ENCODE assay signal across 24 cellular contexts in genomic region chr1:70819785-70820184, GRCh38.
"Had no signal": no experiment of that assay in that cellular context is flagged by ENCODE, and none has a peak within 500 bp of the region (broad histone marks: within the 10 kb centered on the region; RNA-seq: fewer than 3 reads in every experiment).

No MANE protein-coding gene starts in this region.

- H3K9ac ChIP-seq: neural progenitor cell, parathyroid adenoma had no signal

- H3K4me3 ChIP-seq: colonic mucosa, heart left ventricle, lower lobe of right lung, neural progenitor cell, prostate gland, right lobe of liver, spleen, tibial artery, upper lobe of left lung, vagina had no signal

- DNase-seq: colonic mucosa; effector CD4-positive, alpha-beta T cell; endodermal cell; erythroblast; foreskin melanocyte; heart left ventricle; hippocampal formation; islet precursor cell; lower lobe of right lung; midbrain; occipital lobe; right lobe of liver; spleen; stimulated activated CD4-positive, alpha-beta T cell treated with anti-CD3 and anti-CD28 coated beads, Interleukin-15, amount 100 ng/mL, for 24 hours; stimulated activated CD4-positive, alpha-beta T cell treated with anti-CD3 and anti-CD28 coated beads, Interleukin-1b, Interleukin-23, amount 100 ng/mL, for 48 hours; stimulated activated CD4-positive, alpha-beta T cell treated with anti-CD3 and anti-CD28 coated beads, Interleukin-4, amount 100 ng/mL, for 24 hours; tibial artery; upper lobe of left lung had no signal

- H3K9me3 ChIP-seq: colonic mucosa, heart left ventricle, lower lobe of right lung, prostate gland, right lobe of liver, spleen, tibial artery, upper lobe of left lung, vagina had no signal

- ATAC-seq: left lobe of liver; lower lobe of right lung; right lobe of liver; stimulated activated memory B cell treated with anti-CD40 and anti-IgM and Interleukin-4, amounts not matched to agents 10 μg/mL and 1 μg/mL and 100 μg/mL, for 72 hours had no signal

- H3K36me3 ChIP-seq: colonic mucosa, heart left ventricle, lower lobe of right lung, neural progenitor cell, prostate gland, right lobe of liver, spleen, tibial artery, upper lobe of left lung, vagina had no signal

- H3K27ac ChIP-seq: colonic mucosa, lower lobe of right lung, neural progenitor cell, parathyroid adenoma, prostate gland, right lobe of liver, spleen, tibial artery, upper lobe of left lung, vagina had no signal
